Comparison of ENCODE assay signal across 9 cellular contexts in genomic region chr4:3532714-3533336, GRCh38. TPM values are rescaled to one million over a fixed set of nuclear protein-coding genes. Genes with fewer than 3 reads are reported as not detected.
DNase-seq lines count a peak whose midpoint lies in the region; ATAC-seq and TF ChIP-seq lines count a peak whose summit lies in the region.
"Had no signal": no experiment of that assay in that cellular context is flagged by ENCODE, and none has a peak within 500 bp of the region (broad histone marks: within the 10 kb centered on the region; RNA-seq: fewer than 3 reads in every experiment).

No MANE protein-coding gene starts in this region.

- no peak for DNase-seq in activated T-cell treated with anti-CD3 and anti-CD28 coated beads, Interleukin-2, amount 50 U/mL, for 4 hours
- DNase-seq in activated T-cell treated with anti-CD3 and anti-CD28 coated beads for 4 hours (no peak), iPS DF 6.9 (ENCODE audit: low read depth, low spot score) (no peak), smooth muscle cell (lab: John Stamatoyannopoulos, UW; ENCODE audit: unreplicated experiment) (no peak), middle frontal gyrus (ENCODE audit: extremely low spot score, low spot score) (no peak), T-helper 9 cell (no peak)
- DNase-seq in activated T-helper 1 cell treated with anti-CD3 and anti-CD28 coated beads, Interleukin-12 subunit alpha, Interleukin-12 subunit beta, Interleukin-2, Interleukin-4 antibody, amounts not matched to agents 30 ng/mL and 10 ng/mL and 1 ng/mL, durations not matched to agents 14 hours and 24 hours and 36 hours (ENCODE audit: low spot score) = no peak

- H3K36me3 Mint-ChIP-seq in activated T-cell treated with anti-CD3 and anti-CD28 coated beads, Interleukin-2, amount 50 U/mL, for 4 hours (ENCODE audit: insufficient read depth) = peaks cover 1% of the 10 kb centered on the region
- peaks cover 8% of the 10 kb centered on the region for H3K36me3 Mint-ChIP-seq in activated T-helper 1 cell treated with anti-CD3 and anti-CD28 coated beads, Interleukin-12 subunit alpha, Interleukin-12 subunit beta, Interleukin-2, Interleukin-4 antibody, amounts not matched to agents 30 ng/mL and 10 ng/mL and 1 ng/mL, durations not matched to agents 14 hours and 24 hours and 36 hours (ENCODE audit: low read depth)

- peaks cover 5% of the 10 kb centered on the region for H3K27me3 Mint-ChIP-seq in activated T-cell treated with anti-CD3 and anti-CD28 coated beads, Interleukin-2, amount 50 U/mL, for 4 hours (ENCODE audit: low read depth)
- H3K27me3 Mint-ChIP-seq in activated T-helper 1 cell treated with anti-CD3 and anti-CD28 coated beads, Interleukin-12 subunit alpha, Interleukin-12 subunit beta, Interleukin-2, Interleukin-4 antibody, amounts not matched to agents 30 ng/mL and 10 ng/mL and 1 ng/mL, durations not matched to agents 14 hours and 24 hours and 36 hours (ENCODE audit: insufficient read depth) = peaks cover 10% of the 10 kb centered on the region

- H3K9me3 Mint-ChIP-seq in activated T-cell treated with anti-CD3 and anti-CD28 coated beads, Interleukin-2, amount 50 U/mL, for 4 hours = peaks cover 3% of the 10 kb centered on the region
- H3K9me3 Mint-ChIP-seq in activated T-helper 1 cell treated with anti-CD3 and anti-CD28 coated beads, Interleukin-12 subunit alpha, Interleukin-12 subunit beta, Interleukin-2, Interleukin-4 antibody, amounts not matched to agents 30 ng/mL and 10 ng/mL and 1 ng/mL, durations not matched to agents 14 hours and 24 hours and 36 hours = peaks cover 5% of the 10 kb centered on the region

- H3K9me3 ChIP-seq in iPS DF 6.9 (ENCODE audit: control insufficient read depth, insufficient read depth, low read length) (no peaks in the 10 kb centered on the region), smooth muscle cell (replicated peaks; ENCODE audit: low read depth) (no peaks in the 10 kb centered on the region)
- H3K9me3 ChIP-seq: adrenal gland had no signal

- H3K79me2 ChIP-seq in smooth muscle cell (ENCODE audit: low read depth) = peaks cover 35% of the 10 kb centered on the region

- ATAC-seq in activated T-cell treated with anti-CD3 and anti-CD28 coated beads, Interleukin-2, amount 50 U/mL, for 4 hours = peak in 1 of 2 donors; percentile 27
- ATAC-seq in GM19467 (IDR thresholded peaks at IDR 0.05; ENCODE audit: unreplicated experiment) = no peak

- H3K4me2 ChIP-seq in smooth muscle cell = peak overlapping the region; percentile 98

- no peak overlapping the region for H3K9ac ChIP-seq in smooth muscle cell (ENCODE audit: low read depth)

- H3K4me3 ChIP-seq in iPS DF 6.9 (ENCODE audit: low read length) (peak overlapping the region; percentile 27; the same call in 1 of the 2 replicates), smooth muscle cell (peak overlapping the region; percentile 99)

- no CpG with 5 or more reads among the region's 42 CpGs for WGBS in iPS DF 6.9 (ENCODE audit: insufficient coverage, insufficient read length)
- WGBS in smooth muscle cell (ENCODE audit: low lambda C conversion rate) = 11% methylated on average over 38 of the region's 42 CpGs

- H4K20me1 ChIP-seq in smooth muscle cell (ENCODE audit: low read depth) = peaks cover 40% of the 10 kb centered on the region

- no peak for TF ChIP-seq CTCF in smooth muscle cell (IDR thresholded peaks at IDR 0.05; ENCODE audit: borderline replicate concordance, insufficient read depth, poor library complexity, severe bottlenecking)

- peaks cover 30% of the 10 kb centered on the region for H3K4me1 Mint-ChIP-seq in activated T-cell treated with anti-CD3 and anti-CD28 coated beads, Interleukin-2, amount 50 U/mL, for 4 hours (ENCODE audit: low read depth)
- H3K4me1 Mint-ChIP-seq in activated T-helper 1 cell treated with anti-CD3 and anti-CD28 coated beads, Interleukin-12 subunit alpha, Interleukin-12 subunit beta, Interleukin-2, Interleukin-4 antibody, amounts not matched to agents 30 ng/mL and 10 ng/mL and 1 ng/mL, durations not matched to agents 14 hours and 24 hours and 36 hours (ENCODE audit: low read depth) = peaks cover 23% of the 10 kb centered on the region

- H3K4me1 ChIP-seq in iPS DF 6.9 (ENCODE audit: control insufficient read depth, insufficient read depth, low read length) (peaks cover 4% of the 10 kb centered on the region; the same call in 1 of the 2 replicates), smooth muscle cell (ENCODE audit: low read depth) (peaks cover 16% of the 10 kb centered on the region)

- H2AFZ ChIP-seq in smooth muscle cell (ENCODE audit: low read depth) = peak overlapping the region; percentile 98

- H3K27me3 ChIP-seq in iPS DF 6.9 (ENCODE audit: control insufficient read depth, insufficient read depth, low read length) = no peaks in the 10 kb centered on the region
- H3K27me3 ChIP-seq in smooth muscle cell (ENCODE audit: low read depth) = no peaks in the 10 kb centered on the region
- H3K27me3 ChIP-seq: adrenal gland had no signal

- peak overlapping the region; percentile 95 for H3K27ac Mint-ChIP-seq in activated T-helper 1 cell treated with anti-CD3 and anti-CD28 coated beads, Interleukin-12 subunit alpha, Interleukin-12 subunit beta, Interleukin-2, Interleukin-4 antibody, amounts not matched to agents 30 ng/mL and 10 ng/mL and 1 ng/mL, durations not matched to agents 14 hours and 24 hours and 36 hours

- H3K4me3 Mint-ChIP-seq in activated T-cell treated with anti-CD3 and anti-CD28 coated beads, Interleukin-2, amount 50 U/mL, for 4 hours = peak overlapping the region; percentile 99
- H3K4me3 Mint-ChIP-seq in activated T-helper 1 cell treated with anti-CD3 and anti-CD28 coated beads, Interleukin-12 subunit alpha, Interleukin-12 subunit beta, Interleukin-2, Interleukin-4 antibody, amounts not matched to agents 30 ng/mL and 10 ng/mL and 1 ng/mL, durations not matched to agents 14 hours and 24 hours and 36 hours = peak overlapping the region; percentile 99

- intact Hi-C loops in activated T-helper 1 cell treated with anti-CD3 and anti-CD28 coated beads, Interleukin-12 subunit alpha, Interleukin-12 subunit beta, Interleukin-2, Interleukin-4 antibody, amounts not matched to agents 30 ng/mL and 10 ng/mL and 1 ng/mL, durations not matched to agents 14 hours and 24 hours and 36 hours (cut with micrococcal nuclease) = loop anchor here (1.0 kb wide), 1 partner anchor 459 kb away; the partner anchor contains the start of genes HTT and HTT-AS

- H3K36me3 ChIP-seq in iPS DF 6.9 (ENCODE audit: control insufficient read depth, insufficient read depth, low read length) (peaks cover 6% of the 10 kb centered on the region; the same call in 1 of the 2 replicates), smooth muscle cell (ENCODE audit: low read depth) (no peaks in the 10 kb centered on the region)

- H3K27ac ChIP-seq in iPS DF 6.9 (ENCODE audit: low read length) (no peak overlapping the region), smooth muscle cell (ENCODE audit: low read depth) (no peak overlapping the region)

- no peaks in the 10 kb centered on the region for H3F3A ChIP-seq in smooth muscle cell (ENCODE audit: low read depth)

RNA-seq across cellular contexts. Expression of gene LRPAP1, which starts 0.6 kb away (rescaled TPM):
- 100 to 1,000 TPM; 111 to 145 (median 118) TPM for total RNA-seq in activated T-cell treated with anti-CD3 and anti-CD28 coated beads, Interleukin-2, amount 50 U/mL, for 4 hours
- 86.4 and 88.1 TPM in 2 replicates for total RNA-seq in activated T-helper 1 cell treated with anti-CD3 and anti-CD28 coated beads, Interleukin-12 subunit alpha, Interleukin-12 subunit beta, Interleukin-2, Interleukin-4 antibody, amounts not matched to agents 30 ng/mL and 10 ng/mL and 1 ng/mL, durations not matched to agents 14 hours and 24 hours and 36 hours
- 82.6 and 87.0 TPM in 2 replicates for total RNA-seq in smooth muscle cell
- polyA plus RNA-seq in smooth muscle cell = 277 and 293 TPM in 2 replicates
